In the genomic region with DNA sequence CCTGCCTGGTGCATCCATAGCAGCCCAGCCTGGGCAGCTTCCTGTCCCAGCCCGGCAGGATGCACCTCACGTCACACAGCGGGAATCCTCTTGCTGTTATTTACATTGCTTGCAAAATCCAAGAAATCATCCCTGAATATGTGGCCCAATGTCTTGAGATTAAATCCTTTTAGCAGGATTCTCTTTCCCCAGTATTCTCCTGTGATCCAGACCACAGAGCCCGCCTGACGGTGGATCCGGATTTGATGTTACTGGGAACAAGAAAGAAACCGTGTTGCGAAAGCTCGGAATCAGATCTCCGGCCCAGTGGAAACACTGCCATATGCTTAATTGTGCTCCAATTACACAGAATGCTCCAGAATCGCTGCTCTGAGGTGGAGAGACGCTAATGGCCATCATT, we compare ENCODE assay signal across 1 cellular context.
TF ChIP-seq lines count a peak whose summit lies in the region.

No MANE protein-coding gene starts in this region.

TF ChIP-seq in H1, 55 proteins besides CTCF, POLR2A, EP300 and RAD21:
- TF ChIP-seq GTF2F1 (IDR thresholded peaks at IDR 0.05; ENCODE audit: borderline replicate concordance, low read depth, low read length) = no peak
- TF ChIP-seq BACH1 (IDR thresholded peaks at IDR 0.05; ENCODE audit: low read length) = no peak
- TF ChIP-seq SAP30 (IDR thresholded peaks at IDR 0.05; ENCODE audit: insufficient read depth, insufficient replicate concordance, low read length) = no peak
- TF ChIP-seq CTBP2 (IDR thresholded peaks at IDR 0.05; ENCODE audit: borderline replicate concordance, insufficient read depth, insufficient read length, low read length) = no peak
- no peak for TF ChIP-seq BRCA1 (IDR thresholded peaks at IDR 0.05; ENCODE audit: low read depth, low read length)
- TF ChIP-seq TBP (IDR thresholded peaks at IDR 0.05; ENCODE audit: low read depth, low read length) = no peak
- TF ChIP-seq ZNF274 (IDR thresholded peaks at IDR 0.05; ENCODE audit: borderline replicate concordance, extremely low read depth, low read length) = no peak
- TF ChIP-seq, protein P1, sequence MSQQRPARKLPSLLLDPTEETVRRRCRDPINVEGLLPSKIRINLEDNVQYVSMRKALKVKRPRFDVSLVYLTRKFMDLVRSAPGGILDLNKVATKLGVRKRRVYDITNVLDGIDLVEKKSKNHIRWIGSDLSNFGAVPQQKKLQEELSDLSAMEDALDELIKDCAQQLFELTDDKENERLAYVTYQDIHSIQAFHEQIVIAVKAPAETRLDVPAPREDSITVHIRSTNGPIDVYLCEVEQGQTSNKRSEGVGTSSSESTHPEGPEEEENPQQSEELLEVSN (IDR thresholded peaks at IDR 0.05) = no peak
- TF ChIP-seq, protein P2, sequence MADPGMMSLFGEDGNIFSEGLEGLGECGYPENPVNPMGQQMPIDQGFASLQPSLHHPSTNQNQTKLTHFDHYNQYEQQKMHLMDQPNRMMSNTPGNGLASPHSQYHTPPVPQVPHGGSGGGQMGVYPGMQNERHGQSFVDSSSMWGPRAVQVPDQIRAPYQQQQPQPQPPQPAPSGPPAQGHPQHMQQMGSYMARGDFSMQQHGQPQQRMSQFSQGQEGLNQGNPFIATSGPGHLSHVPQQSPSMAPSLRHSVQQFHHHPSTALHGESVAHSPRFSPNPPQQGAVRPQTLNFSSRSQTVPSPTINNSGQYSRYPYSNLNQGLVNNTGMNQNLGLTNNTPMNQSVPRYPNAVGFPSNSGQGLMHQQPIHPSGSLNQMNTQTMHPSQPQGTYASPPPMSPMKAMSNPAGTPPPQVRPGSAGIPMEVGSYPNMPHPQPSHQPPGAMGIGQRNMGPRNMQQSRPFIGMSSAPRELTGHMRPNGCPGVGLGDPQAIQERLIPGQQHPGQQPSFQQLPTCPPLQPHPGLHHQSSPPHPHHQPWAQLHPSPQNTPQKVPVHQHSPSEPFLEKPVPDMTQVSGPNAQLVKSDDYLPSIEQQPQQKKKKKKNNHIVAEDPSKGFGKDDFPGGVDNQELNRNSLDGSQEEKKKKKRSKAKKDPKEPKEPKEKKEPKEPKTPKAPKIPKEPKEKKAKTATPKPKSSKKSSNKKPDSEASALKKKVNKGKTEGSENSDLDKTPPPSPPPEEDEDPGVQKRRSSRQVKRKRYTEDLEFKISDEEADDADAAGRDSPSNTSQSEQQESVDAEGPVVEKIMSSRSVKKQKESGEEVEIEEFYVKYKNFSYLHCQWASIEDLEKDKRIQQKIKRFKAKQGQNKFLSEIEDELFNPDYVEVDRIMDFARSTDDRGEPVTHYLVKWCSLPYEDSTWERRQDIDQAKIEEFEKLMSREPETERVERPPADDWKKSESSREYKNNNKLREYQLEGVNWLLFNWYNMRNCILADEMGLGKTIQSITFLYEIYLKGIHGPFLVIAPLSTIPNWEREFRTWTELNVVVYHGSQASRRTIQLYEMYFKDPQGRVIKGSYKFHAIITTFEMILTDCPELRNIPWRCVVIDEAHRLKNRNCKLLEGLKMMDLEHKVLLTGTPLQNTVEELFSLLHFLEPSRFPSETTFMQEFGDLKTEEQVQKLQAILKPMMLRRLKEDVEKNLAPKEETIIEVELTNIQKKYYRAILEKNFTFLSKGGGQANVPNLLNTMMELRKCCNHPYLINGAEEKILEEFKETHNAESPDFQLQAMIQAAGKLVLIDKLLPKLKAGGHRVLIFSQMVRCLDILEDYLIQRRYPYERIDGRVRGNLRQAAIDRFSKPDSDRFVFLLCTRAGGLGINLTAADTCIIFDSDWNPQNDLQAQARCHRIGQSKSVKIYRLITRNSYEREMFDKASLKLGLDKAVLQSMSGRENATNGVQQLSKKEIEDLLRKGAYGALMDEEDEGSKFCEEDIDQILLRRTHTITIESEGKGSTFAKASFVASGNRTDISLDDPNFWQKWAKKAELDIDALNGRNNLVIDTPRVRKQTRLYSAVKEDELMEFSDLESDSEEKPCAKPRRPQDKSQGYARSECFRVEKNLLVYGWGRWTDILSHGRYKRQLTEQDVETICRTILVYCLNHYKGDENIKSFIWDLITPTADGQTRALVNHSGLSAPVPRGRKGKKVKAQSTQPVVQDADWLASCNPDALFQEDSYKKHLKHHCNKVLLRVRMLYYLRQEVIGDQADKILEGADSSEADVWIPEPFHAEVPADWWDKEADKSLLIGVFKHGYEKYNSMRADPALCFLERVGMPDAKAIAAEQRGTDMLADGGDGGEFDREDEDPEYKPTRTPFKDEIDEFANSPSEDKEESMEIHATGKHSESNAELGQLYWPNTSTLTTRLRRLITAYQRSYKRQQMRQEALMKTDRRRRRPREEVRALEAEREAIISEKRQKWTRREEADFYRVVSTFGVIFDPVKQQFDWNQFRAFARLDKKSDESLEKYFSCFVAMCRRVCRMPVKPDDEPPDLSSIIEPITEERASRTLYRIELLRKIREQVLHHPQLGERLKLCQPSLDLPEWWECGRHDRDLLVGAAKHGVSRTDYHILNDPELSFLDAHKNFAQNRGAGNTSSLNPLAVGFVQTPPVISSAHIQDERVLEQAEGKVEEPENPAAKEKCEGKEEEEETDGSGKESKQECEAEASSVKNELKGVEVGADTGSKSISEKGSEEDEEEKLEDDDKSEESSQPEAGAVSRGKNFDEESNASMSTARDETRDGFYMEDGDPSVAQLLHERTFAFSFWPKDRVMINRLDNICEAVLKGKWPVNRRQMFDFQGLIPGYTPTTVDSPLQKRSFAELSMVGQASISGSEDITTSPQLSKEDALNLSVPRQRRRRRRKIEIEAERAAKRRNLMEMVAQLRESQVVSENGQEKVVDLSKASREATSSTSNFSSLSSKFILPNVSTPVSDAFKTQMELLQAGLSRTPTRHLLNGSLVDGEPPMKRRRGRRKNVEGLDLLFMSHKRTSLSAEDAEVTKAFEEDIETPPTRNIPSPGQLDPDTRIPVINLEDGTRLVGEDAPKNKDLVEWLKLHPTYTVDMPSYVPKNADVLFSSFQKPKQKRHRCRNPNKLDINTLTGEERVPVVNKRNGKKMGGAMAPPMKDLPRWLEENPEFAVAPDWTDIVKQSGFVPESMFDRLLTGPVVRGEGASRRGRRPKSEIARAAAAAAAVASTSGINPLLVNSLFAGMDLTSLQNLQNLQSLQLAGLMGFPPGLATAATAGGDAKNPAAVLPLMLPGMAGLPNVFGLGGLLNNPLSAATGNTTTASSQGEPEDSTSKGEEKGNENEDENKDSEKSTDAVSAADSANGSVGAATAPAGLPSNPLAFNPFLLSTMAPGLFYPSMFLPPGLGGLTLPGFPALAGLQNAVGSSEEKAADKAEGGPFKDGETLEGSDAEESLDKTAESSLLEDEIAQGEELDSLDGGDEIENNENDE (IDR thresholded peaks at IDR 0.05; ENCODE audit: insufficient replicate concordance, low read length) = no peak
- no peak for TF ChIP-seq POLR2AphosphoS5 (IDR thresholded peaks at IDR 0.05; ENCODE audit: low read depth, low read length)
- TF ChIP-seq TAF7 (optimal IDR thresholded peaks at IDR 0.05; ENCODE audit: borderline replicate concordance, low read depth, low read length) = no peak
- TF ChIP-seq NRF1 (IDR thresholded peaks at IDR 0.05; ENCODE audit: low read depth, low read length) = no peak
- no peak for TF ChIP-seq CREB1 (IDR thresholded peaks at IDR 0.05)
- TF ChIP-seq, protein P3, sequence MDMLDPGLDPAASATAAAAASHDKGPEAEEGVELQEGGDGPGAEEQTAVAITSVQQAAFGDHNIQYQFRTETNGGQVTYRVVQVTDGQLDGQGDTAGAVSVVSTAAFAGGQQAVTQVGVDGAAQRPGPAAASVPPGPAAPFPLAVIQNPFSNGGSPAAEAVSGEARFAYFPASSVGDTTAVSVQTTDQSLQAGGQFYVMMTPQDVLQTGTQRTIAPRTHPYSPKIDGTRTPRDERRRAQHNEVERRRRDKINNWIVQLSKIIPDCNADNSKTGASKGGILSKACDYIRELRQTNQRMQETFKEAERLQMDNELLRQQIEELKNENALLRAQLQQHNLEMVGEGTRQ (IDR thresholded peaks at IDR 0.05; ENCODE audit: low read length) = no peak
- no peak for TF ChIP-seq SP1 (IDR thresholded peaks at IDR 0.05; ENCODE audit: low read depth, low read length)
- TF ChIP-seq JUND (IDR thresholded peaks at IDR 0.05; ENCODE audit: low read length) = no peak
- no peak for TF ChIP-seq ASH2L (IDR thresholded peaks at IDR 0.05; ENCODE audit: low read length)
